1 cellular context compared by ENCODE assay signal in the genomic region with DNA sequence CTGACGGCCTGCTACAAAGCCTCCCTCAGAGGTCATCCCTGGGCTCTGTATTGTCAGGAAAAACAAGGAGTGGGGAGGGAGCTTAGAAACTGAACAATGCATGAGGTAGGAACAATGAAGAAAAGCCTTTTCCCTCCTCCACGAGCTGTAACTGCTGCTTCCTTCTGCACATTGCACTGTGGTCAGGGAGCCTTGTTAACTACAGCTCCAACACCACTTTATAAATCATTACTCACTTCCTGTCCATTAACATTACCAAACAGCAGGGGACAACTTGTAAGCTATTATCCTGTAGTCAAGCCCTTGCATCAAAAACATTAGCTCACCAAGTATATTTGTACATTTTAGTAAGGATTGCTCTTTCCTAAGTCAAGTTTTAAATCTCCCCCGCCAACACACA.
TF ChIP-seq lines count a peak whose summit lies in the region.

No MANE protein-coding gene starts in this region.

TF ChIP-seq in WTC11, 78 proteins besides CTCF, POLR2A, EP300 and RAD21 (continued from another document):
- TF ChIP-seq, protein P1, sequence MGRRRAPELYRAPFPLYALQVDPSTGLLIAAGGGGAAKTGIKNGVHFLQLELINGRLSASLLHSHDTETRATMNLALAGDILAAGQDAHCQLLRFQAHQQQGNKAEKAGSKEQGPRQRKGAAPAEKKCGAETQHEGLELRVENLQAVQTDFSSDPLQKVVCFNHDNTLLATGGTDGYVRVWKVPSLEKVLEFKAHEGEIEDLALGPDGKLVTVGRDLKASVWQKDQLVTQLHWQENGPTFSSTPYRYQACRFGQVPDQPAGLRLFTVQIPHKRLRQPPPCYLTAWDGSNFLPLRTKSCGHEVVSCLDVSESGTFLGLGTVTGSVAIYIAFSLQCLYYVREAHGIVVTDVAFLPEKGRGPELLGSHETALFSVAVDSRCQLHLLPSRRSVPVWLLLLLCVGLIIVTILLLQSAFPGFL (CRISPR knock-in tag; IDR thresholded peaks at IDR 0.05; ENCODE audit: borderline replicate concordance): no peak
- TF ChIP-seq, protein P2, sequence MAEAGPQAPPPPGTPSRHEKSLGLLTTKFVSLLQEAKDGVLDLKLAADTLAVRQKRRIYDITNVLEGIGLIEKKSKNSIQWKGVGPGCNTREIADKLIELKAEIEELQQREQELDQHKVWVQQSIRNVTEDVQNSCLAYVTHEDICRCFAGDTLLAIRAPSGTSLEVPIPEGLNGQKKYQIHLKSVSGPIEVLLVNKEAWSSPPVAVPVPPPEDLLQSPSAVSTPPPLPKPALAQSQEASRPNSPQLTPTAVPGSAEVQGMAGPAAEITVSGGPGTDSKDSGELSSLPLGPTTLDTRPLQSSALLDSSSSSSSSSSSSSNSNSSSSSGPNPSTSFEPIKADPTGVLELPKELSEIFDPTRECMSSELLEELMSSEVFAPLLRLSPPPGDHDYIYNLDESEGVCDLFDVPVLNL (CRISPR knock-in tag; IDR thresholded peaks at IDR 0.05; ENCODE audit: borderline replicate concordance, low read depth): no peak
- TF ChIP-seq GABPB1 (CRISPR knock-in tag; IDR thresholded peaks at IDR 0.05): no peak
